Comparison of ENCODE assay signal across 1 cellular context in the genomic region with DNA sequence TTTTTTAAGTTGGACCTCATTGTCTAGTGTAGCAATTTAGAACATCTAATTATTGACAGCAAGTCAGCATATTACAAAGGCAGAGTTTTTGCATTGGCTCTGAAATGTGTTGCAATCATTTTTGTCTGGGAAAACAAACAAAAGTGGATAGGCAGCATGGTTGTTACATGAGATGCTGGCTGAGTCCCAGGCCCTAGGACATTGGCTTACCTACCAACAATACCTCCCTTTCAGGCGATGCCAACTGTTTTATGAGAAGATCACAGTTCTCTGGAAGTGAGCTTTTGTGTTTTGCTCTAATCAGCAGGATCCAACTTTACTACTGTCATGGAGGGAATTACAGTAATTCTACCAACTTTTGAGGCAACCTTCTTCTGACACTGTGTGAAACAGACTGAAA.
TF ChIP-seq lines count a peak whose summit lies in the region.

No MANE protein-coding gene starts in this region.

TF ChIP-seq in H1, 55 proteins besides CTCF, POLR2A, EP300 and RAD21 (continued from another document):
- TF ChIP-seq, protein P1, sequence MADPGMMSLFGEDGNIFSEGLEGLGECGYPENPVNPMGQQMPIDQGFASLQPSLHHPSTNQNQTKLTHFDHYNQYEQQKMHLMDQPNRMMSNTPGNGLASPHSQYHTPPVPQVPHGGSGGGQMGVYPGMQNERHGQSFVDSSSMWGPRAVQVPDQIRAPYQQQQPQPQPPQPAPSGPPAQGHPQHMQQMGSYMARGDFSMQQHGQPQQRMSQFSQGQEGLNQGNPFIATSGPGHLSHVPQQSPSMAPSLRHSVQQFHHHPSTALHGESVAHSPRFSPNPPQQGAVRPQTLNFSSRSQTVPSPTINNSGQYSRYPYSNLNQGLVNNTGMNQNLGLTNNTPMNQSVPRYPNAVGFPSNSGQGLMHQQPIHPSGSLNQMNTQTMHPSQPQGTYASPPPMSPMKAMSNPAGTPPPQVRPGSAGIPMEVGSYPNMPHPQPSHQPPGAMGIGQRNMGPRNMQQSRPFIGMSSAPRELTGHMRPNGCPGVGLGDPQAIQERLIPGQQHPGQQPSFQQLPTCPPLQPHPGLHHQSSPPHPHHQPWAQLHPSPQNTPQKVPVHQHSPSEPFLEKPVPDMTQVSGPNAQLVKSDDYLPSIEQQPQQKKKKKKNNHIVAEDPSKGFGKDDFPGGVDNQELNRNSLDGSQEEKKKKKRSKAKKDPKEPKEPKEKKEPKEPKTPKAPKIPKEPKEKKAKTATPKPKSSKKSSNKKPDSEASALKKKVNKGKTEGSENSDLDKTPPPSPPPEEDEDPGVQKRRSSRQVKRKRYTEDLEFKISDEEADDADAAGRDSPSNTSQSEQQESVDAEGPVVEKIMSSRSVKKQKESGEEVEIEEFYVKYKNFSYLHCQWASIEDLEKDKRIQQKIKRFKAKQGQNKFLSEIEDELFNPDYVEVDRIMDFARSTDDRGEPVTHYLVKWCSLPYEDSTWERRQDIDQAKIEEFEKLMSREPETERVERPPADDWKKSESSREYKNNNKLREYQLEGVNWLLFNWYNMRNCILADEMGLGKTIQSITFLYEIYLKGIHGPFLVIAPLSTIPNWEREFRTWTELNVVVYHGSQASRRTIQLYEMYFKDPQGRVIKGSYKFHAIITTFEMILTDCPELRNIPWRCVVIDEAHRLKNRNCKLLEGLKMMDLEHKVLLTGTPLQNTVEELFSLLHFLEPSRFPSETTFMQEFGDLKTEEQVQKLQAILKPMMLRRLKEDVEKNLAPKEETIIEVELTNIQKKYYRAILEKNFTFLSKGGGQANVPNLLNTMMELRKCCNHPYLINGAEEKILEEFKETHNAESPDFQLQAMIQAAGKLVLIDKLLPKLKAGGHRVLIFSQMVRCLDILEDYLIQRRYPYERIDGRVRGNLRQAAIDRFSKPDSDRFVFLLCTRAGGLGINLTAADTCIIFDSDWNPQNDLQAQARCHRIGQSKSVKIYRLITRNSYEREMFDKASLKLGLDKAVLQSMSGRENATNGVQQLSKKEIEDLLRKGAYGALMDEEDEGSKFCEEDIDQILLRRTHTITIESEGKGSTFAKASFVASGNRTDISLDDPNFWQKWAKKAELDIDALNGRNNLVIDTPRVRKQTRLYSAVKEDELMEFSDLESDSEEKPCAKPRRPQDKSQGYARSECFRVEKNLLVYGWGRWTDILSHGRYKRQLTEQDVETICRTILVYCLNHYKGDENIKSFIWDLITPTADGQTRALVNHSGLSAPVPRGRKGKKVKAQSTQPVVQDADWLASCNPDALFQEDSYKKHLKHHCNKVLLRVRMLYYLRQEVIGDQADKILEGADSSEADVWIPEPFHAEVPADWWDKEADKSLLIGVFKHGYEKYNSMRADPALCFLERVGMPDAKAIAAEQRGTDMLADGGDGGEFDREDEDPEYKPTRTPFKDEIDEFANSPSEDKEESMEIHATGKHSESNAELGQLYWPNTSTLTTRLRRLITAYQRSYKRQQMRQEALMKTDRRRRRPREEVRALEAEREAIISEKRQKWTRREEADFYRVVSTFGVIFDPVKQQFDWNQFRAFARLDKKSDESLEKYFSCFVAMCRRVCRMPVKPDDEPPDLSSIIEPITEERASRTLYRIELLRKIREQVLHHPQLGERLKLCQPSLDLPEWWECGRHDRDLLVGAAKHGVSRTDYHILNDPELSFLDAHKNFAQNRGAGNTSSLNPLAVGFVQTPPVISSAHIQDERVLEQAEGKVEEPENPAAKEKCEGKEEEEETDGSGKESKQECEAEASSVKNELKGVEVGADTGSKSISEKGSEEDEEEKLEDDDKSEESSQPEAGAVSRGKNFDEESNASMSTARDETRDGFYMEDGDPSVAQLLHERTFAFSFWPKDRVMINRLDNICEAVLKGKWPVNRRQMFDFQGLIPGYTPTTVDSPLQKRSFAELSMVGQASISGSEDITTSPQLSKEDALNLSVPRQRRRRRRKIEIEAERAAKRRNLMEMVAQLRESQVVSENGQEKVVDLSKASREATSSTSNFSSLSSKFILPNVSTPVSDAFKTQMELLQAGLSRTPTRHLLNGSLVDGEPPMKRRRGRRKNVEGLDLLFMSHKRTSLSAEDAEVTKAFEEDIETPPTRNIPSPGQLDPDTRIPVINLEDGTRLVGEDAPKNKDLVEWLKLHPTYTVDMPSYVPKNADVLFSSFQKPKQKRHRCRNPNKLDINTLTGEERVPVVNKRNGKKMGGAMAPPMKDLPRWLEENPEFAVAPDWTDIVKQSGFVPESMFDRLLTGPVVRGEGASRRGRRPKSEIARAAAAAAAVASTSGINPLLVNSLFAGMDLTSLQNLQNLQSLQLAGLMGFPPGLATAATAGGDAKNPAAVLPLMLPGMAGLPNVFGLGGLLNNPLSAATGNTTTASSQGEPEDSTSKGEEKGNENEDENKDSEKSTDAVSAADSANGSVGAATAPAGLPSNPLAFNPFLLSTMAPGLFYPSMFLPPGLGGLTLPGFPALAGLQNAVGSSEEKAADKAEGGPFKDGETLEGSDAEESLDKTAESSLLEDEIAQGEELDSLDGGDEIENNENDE (IDR thresholded peaks at IDR 0.05; ENCODE audit: insufficient replicate concordance, low read length), result no peak
- TF ChIP-seq CHD1 (IDR thresholded peaks at IDR 0.05; ENCODE audit: low read depth, low read length), result no peak
- TF ChIP-seq NRF1 (IDR thresholded peaks at IDR 0.05; ENCODE audit: low read depth, low read length), result no peak
- no peak for TF ChIP-seq TEAD4 (IDR thresholded peaks at IDR 0.05; ENCODE audit: low read depth, low read length)
- no peak for TF ChIP-seq HDAC6 (IDR thresholded peaks at IDR 0.05; ENCODE audit: low read depth, low read length)
- no peak for TF ChIP-seq KDM1A (IDR thresholded peaks at IDR 0.05; ENCODE audit: borderline replicate concordance, low read length)
- no peak for TF ChIP-seq CEBPB (IDR thresholded peaks at IDR 0.05; ENCODE audit: low read depth, low read length)
- TF ChIP-seq SIX5 (IDR thresholded peaks at IDR 0.05; ENCODE audit: low read depth, low read length), result no peak
